21 cellular contexts compared by ENCODE assay signal in genomic region chr12:102096855-102097254, GRCh38.
"Had no signal": no experiment of that assay in that cellular context is flagged by ENCODE, and none has a peak within 500 bp of the region (broad histone marks: within the 10 kb centered on the region; RNA-seq: fewer than 3 reads in every experiment).

No MANE protein-coding gene starts in this region.

- DNase-seq: activated CD4-positive, alpha-beta T cell treated with anti-CD3 and anti-CD28 coated beads, Interleukin-2, amount 10 ng/mL, durations not matched to agents 7 days and 5 days; activated CD8-positive, alpha-beta memory T cell treated with anti-CD3 and anti-CD28 coated beads, Interleukin-2, amount 50 U/mL, for 48 hours; activated gamma-delta T cell; activated T-cell treated with anti-CD3 and anti-CD28 coated beads, Interleukin-2, amount 50 U/mL, for 72 hours; amygdala; body of pancreas; caudate nucleus; cortex of kidney; effector CD4-positive, alpha-beta T cell; esophagus squamous epithelium; hypothalamus; kidney glomerular epithelial cell; left ventricle myocardium superior; naive thymus-derived CD8-positive, alpha-beta T cell; pancreas; sigmoid colon; spleen; stomach; testis; upper lobe of right lung had no signal

- FAIRE-seq: pancreas, TTC549 had no signal
